14 cellular contexts compared by ENCODE assay signal in genomic region chr2:25378731-25379490, GRCh38. TPM values are rescaled to one million over a fixed set of nuclear protein-coding genes. Genes with fewer than 3 reads are reported as not detected.
DNase-seq lines count a peak whose midpoint lies in the region; ATAC-seq, FAIRE-seq and TF ChIP-seq lines count a peak whose summit lies in the region.
"Had no signal": no experiment of that assay in that cellular context is flagged by ENCODE, and none has a peak within 500 bp of the region (broad histone marks: within the 10 kb centered on the region; RNA-seq: fewer than 3 reads in every experiment).

No MANE protein-coding gene starts in this region.

- H3F3A ChIP-seq in smooth muscle cell (ENCODE audit: low read depth): no peaks in the 10 kb centered on the region

- H2AFZ ChIP-seq in smooth muscle cell (ENCODE audit: low read depth): no peak overlapping the region
- H2AFZ ChIP-seq: GM23338 had no signal

- no peak overlapping the region for H3K9ac ChIP-seq in smooth muscle cell (ENCODE audit: low read depth)

- H3K36me3 Mint-ChIP-seq in activated CD8-positive, alpha-beta memory T cell treated with anti-CD3 and anti-CD28 coated beads, Interleukin-2, amount 10 ng/mL, durations not matched to agents 7 days and 5 days: peaks cover 3% of the 10 kb centered on the region

- in situ Hi-C loops in KBM-7 (cut with MboI; ENCODE audit: low pct_unique_long_range_greater_than_20kb, low sequenced_read_pairs): no loop called here

- H3K36me3 ChIP-seq in smooth muscle cell (ENCODE audit: low read depth): no peaks in the 10 kb centered on the region
- H3K36me3 ChIP-seq: gastroesophageal sphincter, transverse colon had no signal

- H3K4me1 ChIP-seq in smooth muscle cell (ENCODE audit: low read depth): peaks cover 4% of the 10 kb centered on the region

- no peak overlapping the region for H3K27ac ChIP-seq in smooth muscle cell (ENCODE audit: low read depth)
- H3K27ac ChIP-seq: transverse colon had no signal

- H3K79me2 ChIP-seq in smooth muscle cell (ENCODE audit: low read depth): no peaks in the 10 kb centered on the region

- H3K9me3 Mint-ChIP-seq in activated CD8-positive, alpha-beta memory T cell treated with anti-CD3 and anti-CD28 coated beads, Interleukin-2, amount 10 ng/mL, durations not matched to agents 7 days and 5 days (ENCODE audit: low read depth): no peaks in the 10 kb centered on the region

- 75% methylated on average over 8 of the region's 10 CpGs for WGBS in smooth muscle cell (ENCODE audit: low lambda C conversion rate)

- H4K20me1 ChIP-seq in smooth muscle cell (ENCODE audit: low read depth): no peaks in the 10 kb centered on the region

- H3K4me3 Mint-ChIP-seq in activated CD8-positive, alpha-beta memory T cell treated with anti-CD3 and anti-CD28 coated beads, Interleukin-2, amount 10 ng/mL, durations not matched to agents 7 days and 5 days: no peak overlapping the region
- H3K4me3 Mint-ChIP-seq: B cell, GM23338 had no signal

- H3K4me1 Mint-ChIP-seq in activated CD8-positive, alpha-beta memory T cell treated with anti-CD3 and anti-CD28 coated beads, Interleukin-2, amount 10 ng/mL, durations not matched to agents 7 days and 5 days: peaks cover 31% of the 10 kb centered on the region

- peak; percentile 82 for FAIRE-seq in urothelium cell line (lab: Jason Lieb, UNC)

- H3K9me3 ChIP-seq in smooth muscle cell (replicated peaks; ENCODE audit: low read depth): no peaks in the 10 kb centered on the region
- H3K9me3 ChIP-seq: gastroesophageal sphincter, transverse colon had no signal

- TF ChIP-seq CTCF in smooth muscle cell (IDR thresholded peaks at IDR 0.05; ENCODE audit: borderline replicate concordance, insufficient read depth, poor library complexity, severe bottlenecking): no peak

- no peaks in the 10 kb centered on the region for H3K27me3 Mint-ChIP-seq in activated CD8-positive, alpha-beta memory T cell treated with anti-CD3 and anti-CD28 coated beads, Interleukin-2, amount 10 ng/mL, durations not matched to agents 7 days and 5 days
- H3K27me3 Mint-ChIP-seq: B cell had no signal

- no peak overlapping the region for H3K4me3 ChIP-seq in smooth muscle cell
- H3K4me3 ChIP-seq: gastroesophageal sphincter, GM23338, transverse colon had no signal

- no peak overlapping the region for H3K4me2 ChIP-seq in smooth muscle cell
- H3K4me2 ChIP-seq: GM23338 had no signal

- peak; percentile 67 for DNase-seq in cardiac septum (ENCODE audit: low spot score)
- no peak for DNase-seq in left ventricle myocardium superior
- peak; percentile 37 for DNase-seq in activated CD8-positive, alpha-beta memory T cell treated with anti-CD3 and anti-CD28 coated beads, Interleukin-2, amount 10 ng/mL, durations not matched to agents 7 days and 5 days
- peak; percentile 79 for DNase-seq in hepatic stellate cell (ENCODE audit: low spot score)
- no peak for DNase-seq in urothelium cell line (ENCODE audit: low spot score)
- no peak for DNase-seq in smooth muscle cell (lab: John Stamatoyannopoulos, UW; ENCODE audit: unreplicated experiment)
- DNase-seq in KBM-7: no peak
- DNase-seq: cortex of kidney, NCI-H2029, transverse colon had no signal

- H3K27ac Mint-ChIP-seq in activated CD8-positive, alpha-beta memory T cell treated with anti-CD3 and anti-CD28 coated beads, Interleukin-2, amount 10 ng/mL, durations not matched to agents 7 days and 5 days: peak overlapping the region; percentile 50
- H3K27ac Mint-ChIP-seq: B cell, GM23338 had no signal

- intact Hi-C loops in cardiac septum (cut with DNase I) (loop anchor here (5.0 kb wide), 1 partner anchor 67 kb away; no protein-coding TSS in a partner anchor), left ventricle myocardium superior (cut with micrococcal nuclease) (loop anchor here (5.0 kb wide), 1 partner anchor 37 kb away; the partner anchor contains the start of gene DNMT3A)

- CTCF ChIA-PET in activated CD8-positive, alpha-beta memory T cell treated with anti-CD3 and anti-CD28 coated beads, Interleukin-2, amount 10 ng/mL, durations not matched to agents 7 days and 5 days (lab: Charles Lee): interaction anchor here (0.8 to 10.0 kb wide), 3 partner anchors 17 to 78 kb away, joined by 3 to 109 read pairs (median 5); no protein-coding TSS in a partner anchor

- no peaks in the 10 kb centered on the region for H3K27me3 ChIP-seq in smooth muscle cell (ENCODE audit: low read depth)
- H3K27me3 ChIP-seq: gastroesophageal sphincter, transverse colon had no signal

- ATAC-seq in left ventricle myocardium superior (no peak), HG03280 (IDR thresholded peaks at IDR 0.05; ENCODE audit: unreplicated experiment) (no peak)
- no peak for ATAC-seq in activated CD8-positive, alpha-beta memory T cell treated with anti-CD3 and anti-CD28 coated beads, Interleukin-2, amount 10 ng/mL, durations not matched to agents 7 days and 5 days
- ATAC-seq: gastroesophageal sphincter, GM23338 had no signal

RNA-seq across cellular contexts. Expression of gene DNMT3A, which starts 37.2 kb away (rescaled TPM):
- total RNA-seq in cardiac septum: 24.9 TPM
- total RNA-seq in left ventricle myocardium superior: 21.1 TPM
- total RNA-seq in activated CD8-positive, alpha-beta memory T cell treated with anti-CD3 and anti-CD28 coated beads, Interleukin-2, amount 10 ng/mL, durations not matched to agents 7 days and 5 days: 10 to 100 TPM; 59.9 to 70.1 TPM
- 16.1 and 16.4 TPM in 2 replicates for total RNA-seq in smooth muscle cell
- polyA plus RNA-seq in smooth muscle cell: 18.9 and 19.9 TPM in 2 replicates

Comparison
In these comparisons a context has a peak if more than half of its experiments do, and no peak if none do; other contexts are left out.
1. DNase-seq: peak in cardiac septum (single experiment), activated CD8-positive, alpha-beta memory T cell treated with anti-CD3 and anti-CD28 coated beads, Interleukin-2, amount 10 ng/mL, durations not matched to agents 7 days and 5 days (single experiment) and hepatic stellate cell (single experiment); none in left ventricle myocardium superior (single experiment), urothelium cell line (single experiment), smooth muscle cell (single experiment) and KBM-7 (single experiment).